Comparison of ENCODE assay signal across 1 cellular context in genomic region chr1:3772027-3772714, GRCh38.
A peak's percentile ranks its signal among the peaks of the same experiment; 100 is the strongest.
TF ChIP-seq lines count a peak whose summit lies in the region.

No MANE protein-coding gene starts in this region.

TF ChIP-seq in K562, 482 proteins besides CTCF, POLR2A, EP300 and RAD21 (continued from another document and continues in another):
- 0 out of 2 replicates have a peak, but pooled peaks have one; percentile 35 for TF ChIP-seq ZNF76 (CRISPR knock-in tag; IDR thresholded peaks at IDR 0.05; ENCODE audit: borderline replicate concordance)
- TF ChIP-seq ZNF316 (IDR thresholded peaks at IDR 0.05), result no peak
- TF ChIP-seq NR2C2 (CRISPR knock-in tag; IDR thresholded peaks at IDR 0.05), result no peak
- TF ChIP-seq NR2C2 (tag; IDR thresholded peaks at IDR 0.05), result 0 out of 2 replicates have a peak, but pooled peaks have one; percentile 1
- no peak for TF ChIP-seq TAF1 (IDR thresholded peaks at IDR 0.05; ENCODE audit: control insufficient read depth, extremely low read depth, insufficient read depth, low read length, severe bottlenecking)
- no peak for TF ChIP-seq MYNN (IDR thresholded peaks at IDR 0.05)
- TF ChIP-seq MYNN (CRISPR knock-in tag; IDR thresholded peaks at IDR 0.05), result no peak
- no peak for TF ChIP-seq GTF2B (IDR thresholded peaks at IDR 0.05; ENCODE audit: extremely low read depth, insufficient read length)
- no peak for TF ChIP-seq MIER1 (IDR thresholded peaks at IDR 0.05; ENCODE audit: low read depth)
- TF ChIP-seq, protein P1, sequence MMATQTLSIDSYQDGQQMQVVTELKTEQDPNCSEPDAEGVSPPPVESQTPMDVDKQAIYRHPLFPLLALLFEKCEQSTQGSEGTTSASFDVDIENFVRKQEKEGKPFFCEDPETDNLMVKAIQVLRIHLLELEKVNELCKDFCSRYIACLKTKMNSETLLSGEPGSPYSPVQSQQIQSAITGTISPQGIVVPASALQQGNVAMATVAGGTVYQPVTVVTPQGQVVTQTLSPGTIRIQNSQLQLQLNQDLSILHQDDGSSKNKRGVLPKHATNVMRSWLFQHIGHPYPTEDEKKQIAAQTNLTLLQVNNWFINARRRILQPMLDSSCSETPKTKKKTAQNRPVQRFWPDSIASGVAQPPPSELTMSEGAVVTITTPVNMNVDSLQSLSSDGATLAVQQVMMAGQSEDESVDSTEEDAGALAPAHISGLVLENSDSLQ (IDR thresholded peaks at IDR 0.05), result no peak
- TF ChIP-seq DEAF1 (CRISPR knock-in tag; IDR thresholded peaks at IDR 0.05), result no peak
- TF ChIP-seq CHCHD3 (CRISPR knock-in tag; IDR thresholded peaks at IDR 0.05), result 0 out of 2 replicates have a peak, but pooled peaks have one; percentile 54
- TF ChIP-seq ZNF764 (CRISPR knock-in tag; IDR thresholded peaks at IDR 0.05; ENCODE audit: low read depth), result no peak
- no peak; a peak in 1 of 4 replicates for TF ChIP-seq KDM4B (IDR thresholded peaks at IDR 0.05; ENCODE audit: borderline replicate concordance in 2 of 2, low read depth in 1 of 2)
- TF ChIP-seq ZNF395 (CRISPR knock-in tag; IDR thresholded peaks at IDR 0.05), result peak; percentile 36; the same call in 1 of the 2 replicates
- TF ChIP-seq ZBTB9 (CRISPR knock-in tag; IDR thresholded peaks at IDR 0.05), result 0 out of 2 replicates have a peak, but pooled peaks have one; percentile 26
- no peak for TF ChIP-seq XRCC4 (IDR thresholded peaks at IDR 0.05; ENCODE audit: extremely low read depth, insufficient read depth, insufficient read length)
- TF ChIP-seq HDAC2 (IDR thresholded peaks at IDR 0.05), result no peak
- TF ChIP-seq BHLHE40 (IDR thresholded peaks at IDR 0.05; ENCODE audit: low read length), result peak; percentile 66
- TF ChIP-seq ZBTB34 (CRISPR knock-in tag; IDR thresholded peaks at IDR 0.05), result no peak
- no peak for TF ChIP-seq ZNF274 (IDR thresholded peaks at IDR 0.05; ENCODE audit: borderline replicate concordance, low read depth, low read length)
- no peak for TF ChIP-seq ARNT (IDR thresholded peaks at IDR 0.05)
- TF ChIP-seq, protein P2, sequence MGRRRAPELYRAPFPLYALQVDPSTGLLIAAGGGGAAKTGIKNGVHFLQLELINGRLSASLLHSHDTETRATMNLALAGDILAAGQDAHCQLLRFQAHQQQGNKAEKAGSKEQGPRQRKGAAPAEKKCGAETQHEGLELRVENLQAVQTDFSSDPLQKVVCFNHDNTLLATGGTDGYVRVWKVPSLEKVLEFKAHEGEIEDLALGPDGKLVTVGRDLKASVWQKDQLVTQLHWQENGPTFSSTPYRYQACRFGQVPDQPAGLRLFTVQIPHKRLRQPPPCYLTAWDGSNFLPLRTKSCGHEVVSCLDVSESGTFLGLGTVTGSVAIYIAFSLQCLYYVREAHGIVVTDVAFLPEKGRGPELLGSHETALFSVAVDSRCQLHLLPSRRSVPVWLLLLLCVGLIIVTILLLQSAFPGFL (CRISPR knock-in tag; IDR thresholded peaks at IDR 0.05), result no peak
- TF ChIP-seq NEUROD1 (IDR thresholded peaks at IDR 0.05; ENCODE audit: borderline replicate concordance, low read depth, low read length, partially characterized antibody), result no peak
- peak; percentile 90 for TF ChIP-seq MAX (CRISPR knock-in tag; IDR thresholded peaks at IDR 0.05)
- no peak for TF ChIP-seq PTBP1 (IDR thresholded peaks at IDR 0.05; ENCODE audit: low read depth, low read length)
- TF ChIP-seq, protein P3, sequence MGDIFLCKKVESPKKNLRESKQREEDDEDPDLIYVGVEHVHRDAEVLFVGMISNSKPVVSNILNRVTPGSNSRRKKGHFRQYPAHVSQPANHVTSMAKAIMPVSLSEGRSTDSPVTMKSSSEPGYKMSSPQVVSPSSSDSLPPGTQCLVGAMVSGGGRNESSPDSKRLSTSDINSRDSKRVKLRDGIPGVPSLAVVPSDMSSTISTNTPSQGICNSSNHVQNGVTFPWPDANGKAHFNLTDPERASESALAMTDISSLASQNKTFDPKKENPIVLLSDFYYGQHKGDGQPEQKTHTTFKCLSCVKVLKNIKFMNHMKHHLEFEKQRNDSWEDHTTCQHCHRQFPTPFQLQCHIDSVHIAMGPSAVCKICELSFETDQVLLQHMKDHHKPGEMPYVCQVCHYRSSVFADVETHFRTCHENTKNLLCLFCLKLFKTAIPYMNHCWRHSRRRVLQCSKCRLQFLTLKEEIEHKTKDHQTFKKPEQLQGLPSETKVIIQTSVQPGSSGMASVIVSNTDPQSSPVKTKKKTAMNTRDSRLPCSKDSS (IDR thresholded peaks at IDR 0.05; ENCODE audit: low read depth, partially characterized antibody), result no peak
- TF ChIP-seq ZNF655 (CRISPR knock-in tag; IDR thresholded peaks at IDR 0.05), result no peak
- 0 out of 2 replicates have a peak, but pooled peaks have one; percentile 52 for TF ChIP-seq TGIF2 (CRISPR knock-in tag; IDR thresholded peaks at IDR 0.05)
- TF ChIP-seq FIP1L1 (IDR thresholded peaks at IDR 0.05; ENCODE audit: low read depth, low read length, poor library complexity, severe bottlenecking), result peak; percentile 45
- TF ChIP-seq ZNF133 (CRISPR knock-in tag; IDR thresholded peaks at IDR 0.05), result no peak
- no peak for TF ChIP-seq ZBTB26 (CRISPR knock-in tag; IDR thresholded peaks at IDR 0.05)
- TF ChIP-seq ZNF830 (CRISPR knock-in tag; IDR thresholded peaks at IDR 0.05), result no peak
- peak; percentile 78; the same call in 1 of the 2 replicates for TF ChIP-seq E2F3 (CRISPR knock-in tag; IDR thresholded peaks at IDR 0.05)
- no peak for TF ChIP-seq STAT5B (CRISPR knock-in tag; IDR thresholded peaks at IDR 0.05)
- TF ChIP-seq, protein P4, sequence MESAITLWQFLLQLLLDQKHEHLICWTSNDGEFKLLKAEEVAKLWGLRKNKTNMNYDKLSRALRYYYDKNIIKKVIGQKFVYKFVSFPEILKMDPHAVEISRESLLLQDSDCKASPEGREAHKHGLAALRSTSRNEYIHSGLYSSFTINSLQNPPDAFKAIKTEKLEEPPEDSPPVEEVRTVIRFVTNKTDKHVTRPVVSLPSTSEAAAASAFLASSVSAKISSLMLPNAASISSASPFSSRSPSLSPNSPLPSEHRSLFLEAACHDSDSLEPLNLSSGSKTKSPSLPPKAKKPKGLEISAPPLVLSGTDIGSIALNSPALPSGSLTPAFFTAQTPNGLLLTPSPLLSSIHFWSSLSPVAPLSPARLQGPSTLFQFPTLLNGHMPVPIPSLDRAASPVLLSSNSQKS (CRISPR knock-in tag; IDR thresholded peaks at IDR 0.05), result no peak
- no peak for TF ChIP-seq DIDO1 (tag; IDR thresholded peaks at IDR 0.05; ENCODE audit: low read depth)
- no peak for TF ChIP-seq CREBBP (IDR thresholded peaks at IDR 0.05; ENCODE audit: low read depth, low read length)
- TF ChIP-seq CREB1 (IDR thresholded peaks at IDR 0.05), result no peak
- peak; percentile 39; the same call in 1 of the 2 replicates for TF ChIP-seq CREB1 (CRISPR knock-in tag; IDR thresholded peaks at IDR 0.05)
- peak; percentile 73; the same call in 1 of the 2 replicates for TF ChIP-seq TFAP4 (CRISPR knock-in tag; IDR thresholded peaks at IDR 0.05; ENCODE audit: borderline replicate concordance)
- TF ChIP-seq TEAD1 (CRISPR knock-in tag; IDR thresholded peaks at IDR 0.05), result 0 out of 4 replicates have a peak, but pooled peaks of 1 of the 2 experiments have one; percentile 50
- TF ChIP-seq MTA3 (IDR thresholded peaks at IDR 0.05; ENCODE audit: borderline replicate concordance), result peak; percentile 73; the same call in 1 of the 2 replicates
- no peak for TF ChIP-seq ZNF785 (CRISPR knock-in tag; IDR thresholded peaks at IDR 0.05)
- TF ChIP-seq RBM15 (IDR thresholded peaks at IDR 0.05; ENCODE audit: insufficient read depth, low read length), result no peak
- no peak for TF ChIP-seq ZNF263 (CRISPR knock-in tag; IDR thresholded peaks at IDR 0.05; ENCODE audit: borderline replicate concordance)
- no peak for TF ChIP-seq ZNF75A (CRISPR knock-in tag; IDR thresholded peaks at IDR 0.05)
- peak; percentile 32; the same call in 1 of the 2 replicates for TF ChIP-seq CTBP1 (IDR thresholded peaks at IDR 0.05; ENCODE audit: borderline replicate concordance)
- TF ChIP-seq YY1 (IDR thresholded peaks at IDR 0.05; ENCODE audit: borderline replicate concordance in 1 of 3, control insufficient read depth in 1 of 3, extremely low read depth in 1 of 3, insufficient read depth in 3 of 3, insufficient read length in 1 of 3, insufficient replicate concordance in 2 of 3, low read depth in 1 of 3, low read length in 2 of 3), result no peak
- TF ChIP-seq HSF4 (CRISPR knock-in tag; IDR thresholded peaks at IDR 0.05; ENCODE audit: borderline replicate concordance), result no peak
- TF ChIP-seq GATA2 (CRISPR knock-in tag; IDR thresholded peaks at IDR 0.05), result no peak
